12 cellular contexts compared by ENCODE assay signal in the genomic region with DNA sequence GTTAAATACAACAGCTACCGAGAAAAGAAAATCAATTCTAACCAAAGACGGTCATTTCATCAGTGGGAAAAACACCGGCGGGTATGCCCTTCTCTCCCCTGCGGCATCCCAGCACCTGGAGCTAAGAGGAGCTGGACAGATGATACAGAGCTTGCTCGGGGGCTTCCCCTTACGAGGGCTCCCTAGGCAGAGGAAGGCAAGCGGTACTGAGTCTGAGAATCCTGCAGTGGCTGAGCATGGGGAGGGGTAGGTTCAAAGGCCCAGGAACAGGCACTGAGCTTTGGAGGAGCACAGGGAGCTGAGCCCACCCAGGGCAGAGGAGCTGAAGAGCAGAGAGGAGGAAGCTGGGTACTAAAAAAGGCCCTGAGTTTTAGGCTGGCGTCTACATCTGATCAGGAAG. TPM values are rescaled to one million over a fixed set of nuclear protein-coding genes. Genes with fewer than 3 reads are reported as not detected.
DNase-seq lines count a peak whose midpoint lies in the region; ATAC-seq, FAIRE-seq and TF ChIP-seq lines count a peak whose summit lies in the region.
"Had no signal": no experiment of that assay in that cellular context is flagged by ENCODE, and none has a peak within 500 bp of the region (broad histone marks: within the 10 kb centered on the region; RNA-seq: fewer than 3 reads in every experiment).

No MANE protein-coding gene starts in this region.

- H3K36me3 Mint-ChIP-seq in Caco-2 (ENCODE audit: insufficient read depth, unreplicated experiment), result peaks cover 95% of the 10 kb centered on the region
- peaks cover 15 to 34% of the 10 kb centered on the region in 2 donors for H3K36me3 Mint-ChIP-seq in activated naive CD4-positive, alpha-beta T cell treated with anti-CD3 and anti-CD28 coated beads, Interleukin-2, amount 50 U/mL, for 72 hours
- peaks cover 27% of the 10 kb centered on the region for H3K36me3 Mint-ChIP-seq in nephron (ENCODE audit: low read depth)

- H3K9me3 Mint-ChIP-seq in Caco-2 (ENCODE audit: unreplicated experiment) (no peaks in the 10 kb centered on the region), nephron (no peaks in the 10 kb centered on the region)
- H3K9me3 Mint-ChIP-seq in activated naive CD4-positive, alpha-beta T cell treated with anti-CD3 and anti-CD28 coated beads, Interleukin-2, amount 50 U/mL, for 72 hours, result peaks cover 0 to 4% of the 10 kb centered on the region in 2 donors

- peaks cover 63% of the 10 kb centered on the region for H3K4me1 Mint-ChIP-seq in Caco-2 (ENCODE audit: low read depth, unreplicated experiment)
- peaks cover 51% of the 10 kb centered on the region for H3K4me1 Mint-ChIP-seq in nephron

- peaks cover 1% of the 10 kb centered on the region; the same call in 1 of the 2 replicates for H3K36me3 ChIP-seq in Caco-2 (ENCODE audit: control insufficient read depth, insufficient read depth, low read length)

- no peaks in the 10 kb centered on the region for H3K9me3 ChIP-seq in Caco-2

- FAIRE-seq in GM12892 (lab: Jason Lieb, UNC), result no peak
- FAIRE-seq: astrocyte had no signal

- peak overlapping the region; percentile 66 for H3K27ac Mint-ChIP-seq in Caco-2 (ENCODE audit: unreplicated experiment)
- H3K27ac Mint-ChIP-seq in activated naive CD4-positive, alpha-beta T cell treated with anti-CD3 and anti-CD28 coated beads, Interleukin-2, amount 50 U/mL, for 72 hours, result peak overlapping the region; percentile 73 to 92
- H3K27ac Mint-ChIP-seq in nephron, result peak overlapping the region; percentile 31 to 52 (median 40)

- no peak for TF ChIP-seq POLR2A in GM12892 (IDR thresholded peaks at IDR 0.05; ENCODE audit: low read depth, low read length)

- no TSS peak for BruUV-seq in Caco-2 (replicated peaks; lab: Mats Ljungman, UMichigan)

- no peaks in the 10 kb centered on the region for H3K27me3 Mint-ChIP-seq in Caco-2 (ENCODE audit: insufficient read depth, unreplicated experiment)
- no peaks in the 10 kb centered on the region for H3K27me3 Mint-ChIP-seq in nephron (ENCODE audit: low read depth)

- peak; percentile 42 for ATAC-seq in HG02798 (IDR thresholded peaks at IDR 0.05; ENCODE audit: poor library complexity, unreplicated experiment)
- peak; percentile 39 to 73 for ATAC-seq in activated naive CD4-positive, alpha-beta T cell treated with anti-CD3 and anti-CD28 coated beads, Interleukin-2, amount 50 U/mL, for 72 hours
- ATAC-seq in left lobe of liver, result no peak

- no peaks in the 10 kb centered on the region for H3K27me3 ChIP-seq in Caco-2 (replicated peaks; ENCODE audit: control insufficient read depth, insufficient read depth, low read length)

- POLR2A ChIA-PET in Caco-2 (lab: Charles Lee), result no interaction called here

- H3K4me3 ChIP-seq in Caco-2 (ENCODE audit: low read depth, low read length), result no peak overlapping the region
- H3K4me3 ChIP-seq: PC-9 had no signal

- TF ChIP-seq CTCF in Caco-2 (IDR thresholded peaks at IDR 0.05; ENCODE audit: insufficient read depth in 1 of 2, low read depth in 1 of 2, low read length in 1 of 2, severe bottlenecking in 1 of 2, unreplicated experiment in 1 of 2) (no peak), nephron (IDR thresholded peaks at IDR 0.05; ENCODE audit: unreplicated experiment in 3 of 3) (no peak)

- no peak for DNase-seq in Caco-2
- DNase-seq in activated naive CD4-positive, alpha-beta T cell treated with anti-CD3 and anti-CD28 coated beads, Interleukin-2, amount 50 U/mL, for 72 hours (ENCODE audit: low spot score in 2 of 2), result no peak
- DNase-seq in retina, result no peak
- DNase-seq in GM12892 (ENCODE audit: insufficient read length), result no peak
- DNase-seq in left lobe of liver (ENCODE audit: low spot score), result no peak
- DNase-seq: DMS 273 treated with DMSO at 0.1 percent for 48 hours; NCI-H2081 treated with DMSO at 0.1 percent for 48 hours; PC-9; stimulated activated CD4-positive, alpha-beta T cell treated with anti-CD3 and anti-CD28 coated beads, Interleukin-1b, Interleukin-23, amount 100 ng/mL, for 48 hours had no signal

- intact Hi-C loops in Caco-2 (cut with micrococcal nuclease; ENCODE audit: unreplicated experiment), result no loop called here

- CTCF ChIA-PET in Caco-2 (lab: Charles Lee), result interaction anchor here (1.7 kb wide), 1 partner anchor 89 kb away, joined by 3 read pairs; no protein-coding TSS in a partner anchor

- peaks cover 45% of the 10 kb centered on the region for H3K4me1 ChIP-seq in Caco-2

- no peak overlapping the region for H3K4me3 Mint-ChIP-seq in Caco-2 (ENCODE audit: unreplicated experiment)
- no peak overlapping the region for H3K4me3 Mint-ChIP-seq in nephron

RNA-seq across cellular contexts. Expression of a gene that starts 12.7 kb away (rescaled TPM):
- total RNA-seq in Caco-2 (2022), result 244 and 253 TPM in 2 replicates
- total RNA-seq in activated naive CD4-positive, alpha-beta T cell treated with anti-CD3 and anti-CD28 coated beads, Interleukin-2, amount 50 U/mL, for 72 hours, result 100 to 1,000 TPM; 122 to 137 TPM
- 63.2 TPM for polyA plus RNA-seq in GM12892 (2012; ENCODE audit: missing spikeins)
- 17.0 TPM for total RNA-seq in left lobe of liver
